ENCODE assay signal across 29 cellular contexts in genomic region chr12:59792647-59793046, GRCh38.
A peak's percentile ranks its signal among the peaks of the same experiment; 100 is the strongest.
DNase-seq lines count a peak whose midpoint lies in the region; ATAC-seq lines count a peak whose summit lies in the region.
"Had no signal": no experiment of that assay in that cellular context is flagged by ENCODE, and none has a peak within 500 bp of the region (broad histone marks: within the 10 kb centered on the region; RNA-seq: fewer than 3 reads in every experiment).

No MANE protein-coding gene starts in this region.

- no peak overlapping the region for H3K4me3 Mint-ChIP-seq in activated naive CD4-positive, alpha-beta T cell treated with anti-CD3 and anti-CD28 coated beads, Interleukin-2, amount 10 ng/mL, durations not matched to agents 7 days and 5 days
- no peak overlapping the region for H3K4me3 Mint-ChIP-seq in activated naive CD4-positive, alpha-beta T cell treated with anti-CD3 and anti-CD28 coated beads for 36 hours
- H3K4me3 Mint-ChIP-seq: B cell; CD14-positive monocyte; CD4-positive, alpha-beta memory T cell; CD4-positive, alpha-beta T cell; CD4-positive, CD25-positive, alpha-beta regulatory T cell; CD8-positive, alpha-beta memory T cell; CD8-positive, alpha-beta T cell had no signal

- DNase-seq in activated naive CD4-positive, alpha-beta T cell treated with anti-CD3 and anti-CD28 coated beads, Interleukin-2, amount 10 ng/mL, durations not matched to agents 7 days and 5 days, result no peak
- no peak for DNase-seq in activated naive CD4-positive, alpha-beta T cell treated with anti-CD3 and anti-CD28 coated beads for 36 hours
- no peak for DNase-seq in left ventricle myocardium superior
- no peak for DNase-seq in cardiac septum (ENCODE audit: low spot score)
- peak; percentile 45 for DNase-seq in sciatic nerve (ENCODE audit: low spot score)
- DNase-seq: 8988T; ACHN; AML-193; BE2C; C1 segment of cervical spinal cord; Caco-2; Calu3; CD4-positive, alpha-beta memory T cell; CD4-positive, alpha-beta T cell; CD4-positive, CD25-positive, alpha-beta regulatory T cell; CD8-positive, alpha-beta memory T cell; CD8-positive, alpha-beta T cell; COR-L47; DMS 273 treated with DMSO at 0.1 percent for 48 hours; DMS153; DMS53; DMS79; DMS79 treated with DMSO at 0.1 percent for 48 hours; DND-41; EL had no signal

- intact Hi-C loops in activated naive CD4-positive, alpha-beta T cell treated with anti-CD3 and anti-CD28 coated beads for 36 hours (cut with micrococcal nuclease), result no loop called here
- intact Hi-C loops in left ventricle myocardium superior (cut with micrococcal nuclease), result no loop called here
- intact Hi-C loops in cardiac septum (cut with DNase I), result no loop called here
- intact Hi-C loops in sciatic nerve (cut with DNase I), result no loop called here

- H3K36me3 Mint-ChIP-seq in activated naive CD4-positive, alpha-beta T cell treated with anti-CD3 and anti-CD28 coated beads, Interleukin-2, amount 10 ng/mL, durations not matched to agents 7 days and 5 days, result peaks cover 10% of the 10 kb centered on the region
- peaks cover 44% of the 10 kb centered on the region for H3K36me3 Mint-ChIP-seq in activated naive CD4-positive, alpha-beta T cell treated with anti-CD3 and anti-CD28 coated beads for 36 hours (ENCODE audit: low read depth)

- ATAC-seq in left ventricle myocardium superior, result peak; percentile 38
- ATAC-seq in sciatic nerve, result no peak
- no peak for ATAC-seq in HG03108 (IDR thresholded peaks at IDR 0.05; ENCODE audit: unreplicated experiment)
- ATAC-seq: A549; CD8-positive, alpha-beta T cell had no signal

- no peaks in the 10 kb centered on the region for H3K27me3 Mint-ChIP-seq in activated naive CD4-positive, alpha-beta T cell treated with anti-CD3 and anti-CD28 coated beads, Interleukin-2, amount 10 ng/mL, durations not matched to agents 7 days and 5 days
- no peaks in the 10 kb centered on the region for H3K27me3 Mint-ChIP-seq in activated naive CD4-positive, alpha-beta T cell treated with anti-CD3 and anti-CD28 coated beads for 36 hours (ENCODE audit: low read depth)
- H3K27me3 Mint-ChIP-seq: B cell; CD4-positive, alpha-beta memory T cell; CD4-positive, alpha-beta T cell; CD4-positive, CD25-positive, alpha-beta regulatory T cell had no signal

- H3K9me3 Mint-ChIP-seq in activated naive CD4-positive, alpha-beta T cell treated with anti-CD3 and anti-CD28 coated beads, Interleukin-2, amount 10 ng/mL, durations not matched to agents 7 days and 5 days, result peaks cover 34% of the 10 kb centered on the region
- peaks cover 36% of the 10 kb centered on the region for H3K9me3 Mint-ChIP-seq in activated naive CD4-positive, alpha-beta T cell treated with anti-CD3 and anti-CD28 coated beads for 36 hours

- peak overlapping the region; percentile 11 for H3K27ac Mint-ChIP-seq in activated naive CD4-positive, alpha-beta T cell treated with anti-CD3 and anti-CD28 coated beads, Interleukin-2, amount 10 ng/mL, durations not matched to agents 7 days and 5 days
- no peak overlapping the region for H3K27ac Mint-ChIP-seq in activated naive CD4-positive, alpha-beta T cell treated with anti-CD3 and anti-CD28 coated beads for 36 hours
- H3K27ac Mint-ChIP-seq: B cell; CD14-positive monocyte; CD4-positive, alpha-beta memory T cell; CD4-positive, alpha-beta T cell; CD4-positive, CD25-positive, alpha-beta regulatory T cell; CD8-positive, alpha-beta memory T cell; CD8-positive, alpha-beta T cell had no signal

- no peaks in the 10 kb centered on the region for H3K4me1 Mint-ChIP-seq in activated naive CD4-positive, alpha-beta T cell treated with anti-CD3 and anti-CD28 coated beads, Interleukin-2, amount 10 ng/mL, durations not matched to agents 7 days and 5 days
- H3K4me1 Mint-ChIP-seq in activated naive CD4-positive, alpha-beta T cell treated with anti-CD3 and anti-CD28 coated beads for 36 hours (ENCODE audit: low read depth), result no peaks in the 10 kb centered on the region
- H3K4me1 Mint-ChIP-seq: B cell; CD14-positive monocyte; CD4-positive, alpha-beta memory T cell; CD4-positive, CD25-positive, alpha-beta regulatory T cell; CD8-positive, alpha-beta memory T cell had no signal

- CTCF ChIA-PET in activated naive CD4-positive, alpha-beta T cell treated with anti-CD3 and anti-CD28 coated beads, Interleukin-2, amount 10 ng/mL, durations not matched to agents 7 days and 5 days (lab: Charles Lee), result no interaction called here
- CTCF ChIA-PET in activated naive CD4-positive, alpha-beta T cell treated with anti-CD3 and anti-CD28 coated beads for 36 hours (lab: Charles Lee), result no interaction called here
